ENCODE assay signal across 1 cellular context in genomic region chr4:8199594-8200301, GRCh38.
TF ChIP-seq lines count a peak whose summit lies in the region.

No MANE protein-coding gene starts in this region.

TF ChIP-seq in WTC11, 78 proteins besides CTCF, POLR2A, EP300 and RAD21 (continued from another document):
- no peak for TF ChIP-seq ZNF317 (CRISPR knock-in tag; IDR thresholded peaks at IDR 0.05; ENCODE audit: borderline replicate concordance, low read depth)
- TF ChIP-seq ATF2 (CRISPR knock-in tag; IDR thresholded peaks at IDR 0.05; ENCODE audit: borderline replicate concordance, low read depth): no peak
- TF ChIP-seq, protein P1, sequence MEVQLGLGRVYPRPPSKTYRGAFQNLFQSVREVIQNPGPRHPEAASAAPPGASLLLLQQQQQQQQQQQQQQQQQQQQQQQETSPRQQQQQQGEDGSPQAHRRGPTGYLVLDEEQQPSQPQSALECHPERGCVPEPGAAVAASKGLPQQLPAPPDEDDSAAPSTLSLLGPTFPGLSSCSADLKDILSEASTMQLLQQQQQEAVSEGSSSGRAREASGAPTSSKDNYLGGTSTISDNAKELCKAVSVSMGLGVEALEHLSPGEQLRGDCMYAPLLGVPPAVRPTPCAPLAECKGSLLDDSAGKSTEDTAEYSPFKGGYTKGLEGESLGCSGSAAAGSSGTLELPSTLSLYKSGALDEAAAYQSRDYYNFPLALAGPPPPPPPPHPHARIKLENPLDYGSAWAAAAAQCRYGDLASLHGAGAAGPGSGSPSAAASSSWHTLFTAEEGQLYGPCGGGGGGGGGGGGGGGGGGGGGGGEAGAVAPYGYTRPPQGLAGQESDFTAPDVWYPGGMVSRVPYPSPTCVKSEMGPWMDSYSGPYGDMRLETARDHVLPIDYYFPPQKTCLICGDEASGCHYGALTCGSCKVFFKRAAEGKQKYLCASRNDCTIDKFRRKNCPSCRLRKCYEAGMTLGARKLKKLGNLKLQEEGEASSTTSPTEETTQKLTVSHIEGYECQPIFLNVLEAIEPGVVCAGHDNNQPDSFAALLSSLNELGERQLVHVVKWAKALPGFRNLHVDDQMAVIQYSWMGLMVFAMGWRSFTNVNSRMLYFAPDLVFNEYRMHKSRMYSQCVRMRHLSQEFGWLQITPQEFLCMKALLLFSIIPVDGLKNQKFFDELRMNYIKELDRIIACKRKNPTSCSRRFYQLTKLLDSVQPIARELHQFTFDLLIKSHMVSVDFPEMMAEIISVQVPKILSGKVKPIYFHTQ (CRISPR knock-in tag; IDR thresholded peaks at IDR 0.05): no peak
